ENCODE assay signal across 8 cellular contexts in genomic region chr17:59105852-59106462, GRCh38. TPM values are rescaled to one million over a fixed set of nuclear protein-coding genes. Genes with fewer than 3 reads are reported as not detected.
DNase-seq lines count a peak whose midpoint lies in the region; ATAC-seq lines count a peak whose summit lies in the region.

No MANE protein-coding gene starts in this region.

- peak overlapping the region; percentile 77 to 83 for H3K18ac ChIP-seq in mesenchymal stem cell (ENCODE audit: low read depth in 1 of 2, low read length in 2 of 2)

- H3K9ac ChIP-seq in mesenchymal stem cell (ENCODE audit: low read length) = peak overlapping the region; percentile 88

- H2BK5ac ChIP-seq in mesenchymal stem cell (ENCODE audit: low read depth, low read length, poor library complexity, severe bottlenecking) = peak overlapping the region; percentile 69

- H3K9me3 Mint-ChIP-seq in effector memory CD8-positive, alpha-beta T cell = no peaks in the 10 kb centered on the region

- peak overlapping the region; percentile 77 for H3K27ac ChIP-seq in mesenchymal stem cell (ENCODE audit: low read length, poor library complexity, severe bottlenecking)

- H3K4me1 Mint-ChIP-seq in effector memory CD8-positive, alpha-beta T cell (ENCODE audit: low read depth in 2 of 2) = peaks cover 20 to 28% of the 10 kb centered on the region in 2 donors

- H3K36me3 Mint-ChIP-seq in effector memory CD8-positive, alpha-beta T cell (ENCODE audit: insufficient read depth) = peaks cover 29% of the 10 kb centered on the region

- H2BK15ac ChIP-seq in mesenchymal stem cell (ENCODE audit: low read depth, poor library complexity, severe bottlenecking) = peak overlapping the region; percentile 80

- ATAC-seq in HG03064 (IDR thresholded peaks at IDR 0.05; ENCODE audit: low read depth, unreplicated experiment) = peak; percentile 9
- ATAC-seq in effector memory CD8-positive, alpha-beta T cell (replicated peaks) = peak; percentile 62

- H3K23ac ChIP-seq in mesenchymal stem cell (ENCODE audit: low read length in 2 of 2) = no peak overlapping the region

- H3K4me2 ChIP-seq in mesenchymal stem cell (ENCODE audit: low read length, poor library complexity, severe bottlenecking) = peak overlapping the region; percentile 79

- H3K27me3 ChIP-seq in mesenchymal stem cell (ENCODE audit: control insufficient read depth in 1 of 2, insufficient read depth in 1 of 2, low read length in 2 of 2) = no peaks in the 10 kb centered on the region

- H3K4me3 Mint-ChIP-seq in effector memory CD8-positive, alpha-beta T cell = peak overlapping the region; percentile 94 to 98

- H2BK12ac ChIP-seq in mesenchymal stem cell (ENCODE audit: low read length in 2 of 2) = peak overlapping the region in 1 of 2 experiments; percentile 15

- H3K9me3 ChIP-seq in mesenchymal stem cell (ENCODE audit: control insufficient read depth, low read length) = no peaks in the 10 kb centered on the region

- no peaks in the 10 kb centered on the region for H3K27me3 Mint-ChIP-seq in effector memory CD8-positive, alpha-beta T cell

- DNase-seq in NCI-H1436 (lab: John Stamatoyannopoulos, UW) (peak; percentile 31), NCI-H1436 treated with DMSO at 0.1 percent for 48 hours (lab: John Stamatoyannopoulos, UW) (no peak), NCI-H510A treated with DMSO at 0.1 percent for 48 hours (lab: John Stamatoyannopoulos, UW) (peak; percentile 75), mesenchymal stem cell (peak; percentile 52)
- peak; percentile 24 to 41 (median 37) for DNase-seq in activated CD8-positive, alpha-beta memory T cell treated with anti-CD3 and anti-CD28 coated beads for 48 hours (ENCODE audit: low read depth in 2 of 3, low spot score in 2 of 3)
- peak; percentile 66 to 74 (median 69) for DNase-seq in effector memory CD8-positive, alpha-beta T cell
- DNase-seq in stimulated activated CD8-positive, alpha-beta memory T cell treated with anti-CD3 and anti-CD28 coated beads, Interleukin-15, amount 100 ng/mL, for 24 hours (ENCODE audit: low read depth) = peak; percentile 36

- no peak overlapping the region for H4K8ac ChIP-seq in mesenchymal stem cell (ENCODE audit: low read length)

- H3K4me1 ChIP-seq in mesenchymal stem cell (ENCODE audit: control insufficient read depth, insufficient read depth, low read depth, low read length) = peaks cover 2% of the 10 kb centered on the region

- H2BK120ac ChIP-seq in mesenchymal stem cell (ENCODE audit: low read depth, low read length) = no peak overlapping the region

- peak overlapping the region; percentile 96 for H3K27ac Mint-ChIP-seq in effector memory CD8-positive, alpha-beta T cell

- H3K14ac ChIP-seq in mesenchymal stem cell (ENCODE audit: low read length in 2 of 2) = peak overlapping the region in 1 of 2 experiments; percentile 64

- H2AFZ ChIP-seq in mesenchymal stem cell (ENCODE audit: low read depth, low read length) = peak overlapping the region; percentile 89

- peak overlapping the region; percentile 80 for H4K91ac ChIP-seq in mesenchymal stem cell (ENCODE audit: low read length)

- under 1% methylated on average over 18 of the region's 18 CpGs for WGBS in mesenchymal stem cell

- H3K4me3 ChIP-seq in mesenchymal stem cell (ENCODE audit: insufficient read depth in 1 of 2, low read depth in 1 of 2, low read length in 2 of 2) = peak overlapping the region; percentile 85 to 89

- H3K4ac ChIP-seq in mesenchymal stem cell (ENCODE audit: low read depth in 1 of 2, low read length in 2 of 2) = peak overlapping the region in 1 of 2 experiments; percentile 90

- H3K79me1 ChIP-seq in mesenchymal stem cell (replicated peaks; ENCODE audit: low read length, poor library complexity, severe bottlenecking) = peaks cover 5% of the 10 kb centered on the region

- no peak overlapping the region for H2AK5ac ChIP-seq in mesenchymal stem cell (ENCODE audit: low read length, severe bottlenecking)

- peaks cover 4 to 23% of the 10 kb centered on the region in 2 experiments for H3K36me3 ChIP-seq in mesenchymal stem cell (ENCODE audit: control insufficient read depth in 1 of 2, insufficient read depth in 2 of 2, low read depth in 1 of 2, low read length in 2 of 2)

RNA-seq across cellular contexts. Expression of gene TRIM37, which starts 0.7 kb away (rescaled TPM):
- polyA plus RNA-seq in mesenchymal stem cell (2013, experiment 1 of 2) = 19.3 TPM
- polyA plus RNA-seq in mesenchymal stem cell (2013, experiment 2 of 2) = 19.8 TPM

RNA-seq across cellular contexts. Expression of gene SKA2, which starts 49.0 kb away (rescaled TPM):
- polyA plus RNA-seq in mesenchymal stem cell (2013, experiment 1 of 2) = 112 TPM
- polyA plus RNA-seq in mesenchymal stem cell (2013, experiment 2 of 2) = 114 TPM

RNA-seq across cellular contexts. Expression of gene PRR11, which starts 49.6 kb away (rescaled TPM):
- polyA plus RNA-seq in mesenchymal stem cell (2013, experiment 1 of 2) = 14.2 TPM
- 21.3 TPM for polyA plus RNA-seq in mesenchymal stem cell (2013, experiment 2 of 2)
